In genomic region chr2:191607101-191607500, GRCh38 we compare ENCODE assay signal across 16 cellular contexts.
"Had no signal": no experiment of that assay in that cellular context is flagged by ENCODE, and none has a peak within 500 bp of the region (broad histone marks: within the 10 kb centered on the region; RNA-seq: fewer than 3 reads in every experiment).

No MANE protein-coding gene starts in this region.

- H3K27ac Mint-ChIP-seq: activated CD4-positive, alpha-beta memory T cell treated with anti-CD3 and anti-CD28 coated beads, Interleukin-2, amount 10 ng/mL, durations not matched to agents 7 days and 5 days; activated naive CD8-positive, alpha-beta T cell treated with anti-CD3 and anti-CD28 coated beads, Interleukin-2, amount 10 ng/mL, durations not matched to agents 7 days and 5 days; nephron progenitor cell had no signal

- H3K27me3 ChIP-seq: left lung had no signal

- H3K36me3 ChIP-seq: left lung had no signal

- H3K4me3 Mint-ChIP-seq: activated CD4-positive, alpha-beta memory T cell treated with anti-CD3 and anti-CD28 coated beads, Interleukin-2, amount 10 ng/mL, durations not matched to agents 7 days and 5 days; activated naive CD8-positive, alpha-beta T cell treated with anti-CD3 and anti-CD28 coated beads, Interleukin-2, amount 10 ng/mL, durations not matched to agents 7 days and 5 days; nephron progenitor cell had no signal

- H3K4me3 ChIP-seq: coronary artery, left lung, psoas muscle had no signal

- H3K4me1 Mint-ChIP-seq: activated CD4-positive, alpha-beta memory T cell treated with anti-CD3 and anti-CD28 coated beads, Interleukin-2, amount 10 ng/mL, durations not matched to agents 7 days and 5 days; nephron progenitor cell had no signal

- H3K9me3 Mint-ChIP-seq: activated CD4-positive, alpha-beta memory T cell treated with anti-CD3 and anti-CD28 coated beads, Interleukin-2, amount 10 ng/mL, durations not matched to agents 7 days and 5 days; activated naive CD8-positive, alpha-beta T cell treated with anti-CD3 and anti-CD28 coated beads, Interleukin-2, amount 10 ng/mL, durations not matched to agents 7 days and 5 days; nephron progenitor cell had no signal

- H3K9me3 ChIP-seq: left lung, psoas muscle had no signal

- H3K27ac ChIP-seq: coronary artery, left lung, psoas muscle had no signal

- ATAC-seq: left lung; psoas muscle; sciatic nerve; stimulated activated naive CD8-positive, alpha-beta T cell treated with anti-CD3 and anti-CD28 coated beads, Interleukin-15, Interleukin-2, amounts not matched to agents 100 U/mL and 50 U/mL, for 24 hours had no signal

- H3K4me1 ChIP-seq: psoas muscle had no signal

- DNase-seq: activated CD4-positive, alpha-beta memory T cell treated with anti-CD3 and anti-CD28 coated beads, Interleukin-2, amount 10 ng/mL, durations not matched to agents 7 days and 5 days; activated gamma-delta T cell; activated naive CD8-positive, alpha-beta T cell treated with anti-CD3 and anti-CD28 coated beads, Interleukin-2, amount 10 ng/mL, durations not matched to agents 7 days and 5 days; activated T-cell treated with anti-CD3 and anti-CD28 coated beads, Interleukin-2, amount 50 U/mL, for 48 hours; aorta; effector CD8-positive, alpha-beta T cell; hypothalamus; left lung; mesenchymal stem cell; nephron progenitor cell; psoas muscle; stimulated activated CD4-positive, alpha-beta T cell treated with anti-CD3 and anti-CD28 coated beads, Interleukin-2, amount 100 ng/mL, for 48 hours; stimulated activated naive CD8-positive, alpha-beta T cell treated with anti-CD3 and anti-CD28 coated beads, Interleukin-15, Interleukin-2, amounts not matched to agents 100 U/mL and 50 U/mL, for 24 hours; T-helper 9 cell had no signal
